In genomic region chr6:43734294-43734665, GRCh38 we compare ENCODE assay signal across 20 cellular contexts. TPM values are rescaled to one million over a fixed set of nuclear protein-coding genes. Genes with fewer than 3 reads are reported as not detected.
A peak's percentile ranks its signal among the peaks of the same experiment; 100 is the strongest.
DNase-seq lines count a peak whose midpoint lies in the region; ATAC-seq, FAIRE-seq and TF ChIP-seq lines count a peak whose summit lies in the region.
"Had no signal": no experiment of that assay in that cellular context is flagged by ENCODE, and none has a peak within 500 bp of the region (broad histone marks: within the 10 kb centered on the region; RNA-seq: fewer than 3 reads in every experiment).

No MANE protein-coding gene starts in this region.

- CTCF ChIA-PET in HepG2 (lab: Yijun Ruan, JAX; ENCODE audit: low intra/inter-chr PET ratio, low total read pairs): no interaction called here

- peaks cover 20 to 41% (median 26%) of the 10 kb centered on the region in 10 experiments for H3K4me1 ChIP-seq in BLaER1 treated with 17β-estradiol and CSF1 and Interleukin-3, amounts not matched to agents 10 nM and 100 nM
- H3K4me1 ChIP-seq in HepG2 (ENCODE audit: insufficient read depth, low read length): peaks cover 63% of the 10 kb centered on the region
- H3K4me1 ChIP-seq: BE2C, right lobe of liver had no signal

- no TSS peak for BruUV-seq in HepG2 (replicated peaks; lab: Mats Ljungman, UMichigan)

- no peak overlapping the region for H3K4me3 ChIP-seq in BLaER1 treated with 17β-estradiol and CSF1 and Interleukin-3, amounts not matched to agents 10 nM and 100 nM
- H3K4me3 ChIP-seq in WERI-Rb-1 (ENCODE audit: low read depth, low read length) (no peak overlapping the region), HepG2 (replicated peaks in 1 of 3; ENCODE audit: insufficient read depth in 1 of 3, low read depth in 2 of 3, low read length in 3 of 3) (peak overlapping the region in 1 of 3 experiments; percentile 32; a peak in 1 of 6 replicates)
- H3K4me3 ChIP-seq: cardiac muscle cell, heart right ventricle, right lobe of liver had no signal

- peak overlapping the region in 8 of 11 experiments; percentile 44 to 70 (median 58); a peak in 12 of 22 replicates for H3K27ac ChIP-seq in BLaER1 treated with 17β-estradiol and CSF1 and Interleukin-3, amounts not matched to agents 10 nM and 100 nM
- H3K27ac ChIP-seq in WERI-Rb-1: peak overlapping the region; percentile 36
- H3K27ac ChIP-seq in HepG2 (ENCODE audit: extremely low read length, insufficient read depth, low read length): no peak overlapping the region
- H3K27ac ChIP-seq: cardiac muscle cell, heart right ventricle, right lobe of liver had no signal

- no peaks in the 10 kb centered on the region; a peak in 1 of 22 replicates for H3K36me3 ChIP-seq in BLaER1 treated with 17β-estradiol and CSF1 and Interleukin-3, amounts not matched to agents 10 nM and 100 nM
- H3K36me3 ChIP-seq in WERI-Rb-1 (no peaks in the 10 kb centered on the region), HepG2 (replicated peaks in 1 of 2; ENCODE audit: control insufficient read depth in 1 of 2, insufficient read depth in 2 of 2, low read length in 2 of 2) (no peaks in the 10 kb centered on the region)
- H3K36me3 ChIP-seq: BE2C, cardiac muscle cell, heart right ventricle, right lobe of liver had no signal

- H3K4me2 ChIP-seq in BLaER1 treated with 17β-estradiol and CSF1 and Interleukin-3, amounts not matched to agents 10 nM and 100 nM: peak overlapping the region in 10 of 11 experiments; percentile 13 to 69 (median 54); a peak in 15 of 22 replicates
- H3K4me2 ChIP-seq in HepG2 (ENCODE audit: low read depth, low read length): peak overlapping the region; percentile 54

- FAIRE-seq in HepG2 (lab: Jason Lieb, UNC): no peak
- FAIRE-seq: islet of Langerhans had no signal

- TF ChIP-seq EP300 in HepG2 (IDR thresholded peaks at IDR 0.05; ENCODE audit: low read depth in 2 of 2, low read length in 2 of 2) (no peak), HepG2 (CRISPR knock-in tag; IDR thresholded peaks at IDR 0.05; ENCODE audit: borderline replicate concordance) (no peak)

- TF ChIP-seq CTCF in WERI-Rb-1 (IDR thresholded peaks at IDR 0.05; ENCODE audit: low read depth, low read length) (no peak), HepG2 (CRISPR knock-in tag; IDR thresholded peaks at IDR 0.05) (no peak)

- no peak for TF ChIP-seq RAD21 in HepG2 (CRISPR knock-in tag; IDR thresholded peaks at IDR 0.05)

- H3K27me3 ChIP-seq in BLaER1 treated with 17β-estradiol and CSF1 and Interleukin-3, amounts not matched to agents 10 nM and 100 nM: no peaks in the 10 kb centered on the region
- H3K27me3 ChIP-seq in WERI-Rb-1 (ENCODE audit: insufficient read depth, low read depth, severe bottlenecking) (no peaks in the 10 kb centered on the region), HepG2 (ENCODE audit: control insufficient read depth in 1 of 2, insufficient read depth in 2 of 2, low read length in 2 of 2) (no peaks in the 10 kb centered on the region)
- H3K27me3 ChIP-seq: BE2C, cardiac muscle cell, heart right ventricle, right lobe of liver had no signal

- intact Hi-C loops in HepG2 (cut with micrococcal nuclease; ENCODE audit: unreplicated experiment): no loop called here

- H2AFZ ChIP-seq in HepG2 (ENCODE audit: low read length): no peak overlapping the region

- H3K9ac ChIP-seq in BLaER1 treated with 17β-estradiol and CSF1 and Interleukin-3, amounts not matched to agents 10 nM and 100 nM: peak overlapping the region in 3 of 11 experiments; percentile 18 to 46 (median 27); a peak in 4 of 22 replicates
- no peak overlapping the region for H3K9ac ChIP-seq in HepG2 (ENCODE audit: insufficient read depth, low read depth, low read length)

- no peak for TF ChIP-seq POLR2A in HepG2 (IDR thresholded peaks at IDR 0.05; ENCODE audit: insufficient read depth in 1 of 2, low read depth in 2 of 2, low read length in 2 of 2)

- H4K20me1 ChIP-seq in BLaER1 treated with 17β-estradiol and CSF1 and Interleukin-3, amounts not matched to agents 10 nM and 100 nM: no peaks in the 10 kb centered on the region
- H4K20me1 ChIP-seq in HepG2 (ENCODE audit: insufficient read depth, low read length): no peaks in the 10 kb centered on the region

- no peaks in the 10 kb centered on the region for H3K79me2 ChIP-seq in HepG2 (ENCODE audit: insufficient read depth, low read length)

- WGBS in HepG2 (ENCODE audit: low lambda C conversion rate): 20% methylated on average over 3 of the region's 3 CpGs

- DNase-seq in WERI-Rb-1: no peak
- no peak for DNase-seq in HepG2 (ENCODE audit: low spot score)
- no peak for DNase-seq in stimulated activated CD4-positive, alpha-beta T cell treated with anti-CD3 and anti-CD28 coated beads, Interleukin-4, amount 100 ng/mL, for 24 hours
- no peak for DNase-seq in central memory CD4-positive, alpha-beta T cell
- DNase-seq in HK-2 (ENCODE audit: unreplicated experiment): no peak
- no peak for DNase-seq in superior temporal gyrus (ENCODE audit: extremely low spot score)
- DNase-seq: BE2C; DMS 273 treated with DMSO at 0.1 percent for 48 hours; effector CD4-positive, alpha-beta T cell; heart right ventricle; mesenchymal stem cell; NCI-H1105 treated with DMSO at 0.1 percent for 48 hours; nucleus accumbens; trophoblast cell had no signal

- in situ Hi-C loops in HepG2 (cut with HindIII; ENCODE audit: extremely low pct_ligation_motif_present, low pct_unique_long_range_greater_than_20kb): no loop called here

- POLR2A ChIA-PET in HepG2 (lab: Yijun Ruan, JAX): interaction anchor here (1.0 kb wide), 1 partner anchor 9 kb away, joined by 4 read pairs; no protein-coding TSS in a partner anchor

- ATAC-seq in GM19397 (IDR thresholded peaks at IDR 0.05; ENCODE audit: unreplicated experiment) (peak; percentile 18), HepG2 (peak; percentile 13; the same call in 2 of the 3 replicates)
- ATAC-seq: heart right ventricle, right lobe of liver, Right ventricle myocardium inferior had no signal

- peaks cover 23 to 32% (median 29%) of the 10 kb centered on the region in 11 experiments for H3K9me3 ChIP-seq in BLaER1 treated with 17β-estradiol and CSF1 and Interleukin-3, amounts not matched to agents 10 nM and 100 nM (replicated peaks in 1 of 11)
- H3K9me3 ChIP-seq in WERI-Rb-1 (ENCODE audit: severe bottlenecking): peaks cover 12% of the 10 kb centered on the region
- H3K9me3 ChIP-seq in HepG2 (ENCODE audit: low read length): no peaks in the 10 kb centered on the region
- H3K9me3 ChIP-seq: BE2C, right lobe of liver had no signal

TF ChIP-seq in HepG2, 621 proteins besides CTCF, POLR2A, EP300 and RAD21 (continues in another document):
- TF ChIP-seq HOXD1 (CRISPR knock-in tag; IDR thresholded peaks at IDR 0.05): no peak

RNA-seq across cellular contexts. Expression of gene VEGFA, which starts 35.7 kb away (rescaled TPM):
- 34.1 and 68.1 TPM in 2 replicates for total RNA-seq in HepG2 (2016; rRNA removed; fragmentation: Illumina TruSeq; extraction: Trizol)
- total RNA-seq in HepG2 (2016; cell fraction: cytosol; rRNA removed; fragmentation: Illumina TruSeq; extraction: Trizol; ENCODE audit: low read depth): 13.4 and 14.2 TPM in 2 replicates
- 26.8 and 72.7 TPM in 2 replicates for total RNA-seq in HepG2 (2016; cell fraction: insoluble cytoplasmic fraction; rRNA removed; fragmentation: Illumina TruSeq; extraction: Trizol)
- total RNA-seq in HepG2 (2016; cell fraction: membrane; rRNA removed; fragmentation: Illumina TruSeq; extraction: Trizol): 33.1 and 34.4 TPM in 2 replicates
- 81.5 and 95.8 TPM in 2 replicates for total RNA-seq in HepG2 (2016; cell fraction: nucleus; rRNA removed; fragmentation: Illumina TruSeq; extraction: Trizol)
- 629 and 1,104 TPM in 2 replicates for polyA plus RNA-seq in HepG2 (2011; rRNA removed)
- 292 and 298 TPM in 2 replicates for polyA plus RNA-seq in HepG2 (2011; cell fraction: cytosol; rRNA removed)
- polyA plus RNA-seq in HepG2 (2011; cell fraction: nucleus; rRNA removed): 3,652 and 4,474 TPM in 2 replicates
- polyA plus RNA-seq in HepG2 (2012): 463 and 546 TPM in 2 replicates
- 9.2 and 10.7 TPM in 2 replicates for polyA plus RNA-seq in HepG2 (2016; cell fraction: cytosol; fragmentation: Illumina TruSeq; extraction: Trizol; ENCODE audit: low read depth)
- 34.1 and 41.6 TPM in 2 replicates for polyA plus RNA-seq in HepG2 (2016; cell fraction: insoluble cytoplasmic fraction; fragmentation: Illumina TruSeq; extraction: Trizol; ENCODE audit: low read depth)
- 24.8 and 25.3 TPM in 2 replicates for polyA plus RNA-seq in HepG2 (2016; cell fraction: membrane; fragmentation: Illumina TruSeq; extraction: Trizol; ENCODE audit: low read depth)
- 253 and 267 TPM in 2 replicates for polyA plus RNA-seq in HepG2 (2016; cell fraction: nucleus; fragmentation: Illumina TruSeq; extraction: Trizol; ENCODE audit: insufficient read depth, low read depth)
- polyA minus RNA-seq in HepG2 (2011; rRNA and poly(A)+ RNA removed; ENCODE audit: low replicate concordance): 238 and 645 TPM in 2 replicates
- 122 and 136 TPM in 2 replicates for polyA minus RNA-seq in HepG2 (2011; cell fraction: cytosol; rRNA and poly(A)+ RNA removed)
- polyA minus RNA-seq in HepG2 (2011; cell fraction: nucleus; rRNA and poly(A)+ RNA removed): 312 and 405 TPM in 2 replicates

RNA-seq across cellular contexts. Expression of gene MRPS18A, which starts 46.7 kb away (rescaled TPM):
- 89.1 and 100 TPM in 2 replicates for total RNA-seq in HepG2 (2016; rRNA removed; fragmentation: Illumina TruSeq; extraction: Trizol)
- total RNA-seq in HepG2 (2016; cell fraction: cytosol; rRNA removed; fragmentation: Illumina TruSeq; extraction: Trizol; ENCODE audit: low read depth): 51.0 and 53.1 TPM in 2 replicates
- 92.0 and 115 TPM in 2 replicates for total RNA-seq in HepG2 (2016; cell fraction: insoluble cytoplasmic fraction; rRNA removed; fragmentation: Illumina TruSeq; extraction: Trizol)
- total RNA-seq in HepG2 (2016; cell fraction: membrane; rRNA removed; fragmentation: Illumina TruSeq; extraction: Trizol): 52.2 and 52.5 TPM in 2 replicates
- 44.5 and 50.5 TPM in 2 replicates for total RNA-seq in HepG2 (2016; cell fraction: nucleus; rRNA removed; fragmentation: Illumina TruSeq; extraction: Trizol)
- polyA plus RNA-seq in HepG2 (2011; rRNA removed): 87.8 and 102 TPM in 2 replicates
- 108 and 150 TPM in 2 replicates for polyA plus RNA-seq in HepG2 (2011; cell fraction: cytosol; rRNA removed)
- 43.7 and 43.9 TPM in 2 replicates for polyA plus RNA-seq in HepG2 (2011; cell fraction: nucleus; rRNA removed)
- 56.6 and 66.1 TPM in 2 replicates for polyA plus RNA-seq in HepG2 (2012)
- 59.0 and 63.6 TPM in 2 replicates for polyA plus RNA-seq in HepG2 (2016; cell fraction: cytosol; fragmentation: Illumina TruSeq; extraction: Trizol; ENCODE audit: low read depth)
- 121 and 138 TPM in 2 replicates for polyA plus RNA-seq in HepG2 (2016; cell fraction: insoluble cytoplasmic fraction; fragmentation: Illumina TruSeq; extraction: Trizol; ENCODE audit: low read depth)
- 49.5 and 50.7 TPM in 2 replicates for polyA plus RNA-seq in HepG2 (2016; cell fraction: membrane; fragmentation: Illumina TruSeq; extraction: Trizol; ENCODE audit: low read depth)
- polyA plus RNA-seq in HepG2 (2016; cell fraction: nucleus; fragmentation: Illumina TruSeq; extraction: Trizol; ENCODE audit: insufficient read depth, low read depth): 49.3 and 56.1 TPM in 2 replicates
- polyA minus RNA-seq in HepG2 (2011; rRNA and poly(A)+ RNA removed; ENCODE audit: low replicate concordance): 146 and 147 TPM in 2 replicates
- 32.4 and 35.6 TPM in 2 replicates for polyA minus RNA-seq in HepG2 (2011; cell fraction: cytosol; rRNA and poly(A)+ RNA removed)
- 65.1 and 66.4 TPM in 2 replicates for polyA minus RNA-seq in HepG2 (2011; cell fraction: nucleus; rRNA and poly(A)+ RNA removed)
